Comparison of ENCODE assay signal across 11 cellular contexts in genomic region chr13:42836930-42837329, GRCh38. TPM values are rescaled to one million over a fixed set of nuclear protein-coding genes. Genes with fewer than 3 reads are reported as not detected.
DNase-seq lines count a peak whose midpoint lies in the region; ATAC-seq, FAIRE-seq and TF ChIP-seq lines count a peak whose summit lies in the region.
"Had no signal": no experiment of that assay in that cellular context is flagged by ENCODE, and none has a peak within 500 bp of the region (broad histone marks: within the 10 kb centered on the region; RNA-seq: fewer than 3 reads in every experiment).

No MANE protein-coding gene starts in this region.

- H3K9me1 ChIP-seq in endothelial cell of umbilical vein (replicated peaks; ENCODE audit: control insufficient read depth, extremely low read depth, insufficient read depth, low read length), result no peaks in the 10 kb centered on the region

- no peaks in the 10 kb centered on the region for H3K79me2 ChIP-seq in endothelial cell of umbilical vein (ENCODE audit: control insufficient read depth, insufficient read depth, low read length)

- H3K27ac Mint-ChIP-seq in osteocyte (ENCODE audit: unreplicated experiment), result peak overlapping the region; percentile 80

- H3K27me3 ChIP-seq in endothelial cell of umbilical vein (ENCODE audit: control insufficient read depth in 2 of 2, insufficient read depth in 2 of 2, low read length in 2 of 2), result no peaks in the 10 kb centered on the region

- no peak overlapping the region for H3K9ac ChIP-seq in endothelial cell of umbilical vein (replicated peaks; ENCODE audit: extremely low read depth, insufficient read depth, low read length)

- H3K36me3 Mint-ChIP-seq in osteocyte (ENCODE audit: unreplicated experiment), result no peaks in the 10 kb centered on the region

- TF ChIP-seq CTCF in endothelial cell of umbilical vein (IDR thresholded peaks at IDR 0.05; ENCODE audit: extremely low read depth in 1 of 2, insufficient read depth in 1 of 2, low read depth in 1 of 2, low read length in 2 of 2) (peak in 1 of 2 donors; percentile 2), osteocyte (IDR thresholded peaks at IDR 0.05) (peak; percentile 66)

- H3K9me3 Mint-ChIP-seq in osteocyte (ENCODE audit: unreplicated experiment), result no peaks in the 10 kb centered on the region

- no peaks in the 10 kb centered on the region for H3K36me3 ChIP-seq in endothelial cell of umbilical vein (ENCODE audit: control insufficient read depth in 2 of 2, extremely low read depth in 1 of 2, insufficient read depth in 2 of 2, low read length in 2 of 2)

- DNase-seq in EL (peak; percentile 42), NCI-H187 treated with DMSO at 0.1 percent for 48 hours (lab: John Stamatoyannopoulos, UW) (peak; percentile 51), endothelial cell of umbilical vein (ENCODE audit: low read depth, low spot score) (peak; percentile 19), osteocyte (ENCODE audit: extremely low spot score, unreplicated experiment) (no peak), NCI-H1436 treated with DMSO at 0.1 percent for 48 hours (lab: John Stamatoyannopoulos, UW) (no peak), NCI-H226 (no peak)
- DNase-seq: activated CD4-positive, alpha-beta T cell treated with anti-CD3 and anti-CD28 coated beads for 4 hours had no signal

- POLR2A ChIA-PET in endothelial cell of umbilical vein (lab: Charles Lee), result no interaction called here

- FAIRE-seq in endothelial cell of umbilical vein (lab: Jason Lieb, UNC), result no peak
- FAIRE-seq: K562 had no signal

- no peaks in the 10 kb centered on the region for H3K27me3 Mint-ChIP-seq in osteocyte (ENCODE audit: unreplicated experiment)

- ATAC-seq in GM21717 (IDR thresholded peaks at IDR 0.05; ENCODE audit: unreplicated experiment), result no peak
- ATAC-seq in HG03139 (IDR thresholded peaks at IDR 0.05; ENCODE audit: unreplicated experiment), result no peak
- ATAC-seq: K562 had no signal

- dilution Hi-C loops in endothelial cell of umbilical vein (cut with MboI; ENCODE audit: extremely low pct_ligation_motif_present, low sequenced_read_pairs), result no loop called here

- TF ChIP-seq POLR2A in endothelial cell of umbilical vein (IDR thresholded peaks at IDR 0.05; ENCODE audit: low read depth, low read length), result no peak

- intact Hi-C loops in endothelial cell of umbilical vein (cut with micrococcal nuclease), result no loop called here

- CTCF ChIA-PET in endothelial cell of umbilical vein (lab: Charles Lee), result interaction anchor here (0.7 to 1.3 kb wide), 3 partner anchors 10 to 967 kb away, joined by 3 to 4 read pairs (median 3); no protein-coding TSS in a partner anchor

- no peak overlapping the region for H3K27ac ChIP-seq in endothelial cell of umbilical vein (ENCODE audit: insufficient read depth, low read depth, low read length)
- H3K27ac ChIP-seq: epithelial cell of prostate had no signal

- no peak overlapping the region for H3K4me2 ChIP-seq in endothelial cell of umbilical vein (ENCODE audit: insufficient read depth, low read length)

- no peak overlapping the region for H3K4me3 Mint-ChIP-seq in osteocyte (ENCODE audit: unreplicated experiment)

- no peaks in the 10 kb centered on the region for H3K9me3 ChIP-seq in endothelial cell of umbilical vein (replicated peaks; ENCODE audit: control insufficient read depth, insufficient read depth, low read length)

- no peaks in the 10 kb centered on the region for H4K20me1 ChIP-seq in endothelial cell of umbilical vein (replicated peaks; ENCODE audit: control insufficient read depth, extremely low read depth, insufficient read depth, low read length)

- BruUV-seq in endothelial cell of umbilical vein (replicated peaks; lab: Mats Ljungman, UMichigan), result no TSS peak

- H2AFZ ChIP-seq in endothelial cell of umbilical vein (ENCODE audit: low read depth, low read length), result no peak overlapping the region

- no peak overlapping the region for H3K4me3 ChIP-seq in endothelial cell of umbilical vein (replicated peaks in 1 of 3; ENCODE audit: insufficient read depth in 1 of 3, low read depth in 1 of 3, low read length in 3 of 3)
- H3K4me3 ChIP-seq: K562 had no signal

- H3K4me1 ChIP-seq in endothelial cell of umbilical vein (ENCODE audit: control insufficient read depth, extremely low read depth, insufficient read depth, low read length), result no peaks in the 10 kb centered on the region

- peaks cover 27% of the 10 kb centered on the region for H3K4me1 Mint-ChIP-seq in osteocyte (ENCODE audit: unreplicated experiment)

TF ChIP-seq in endothelial cell of umbilical vein, 7 proteins besides CTCF, POLR2A, EP300 and RAD21:
- TF ChIP-seq GATA2 (IDR thresholded peaks at IDR 0.05; ENCODE audit: insufficient read depth, insufficient read length, low read depth, low read length), result no peak
- TF ChIP-seq JUN (IDR thresholded peaks at IDR 0.05; ENCODE audit: borderline replicate concordance, insufficient read depth, insufficient read length, low read depth), result no peak
- no peak for TF ChIP-seq MYC (IDR thresholded peaks at IDR 0.05; ENCODE audit: low read depth, low read length)
- TF ChIP-seq EZH2 (IDR thresholded peaks at IDR 0.05; ENCODE audit: borderline replicate concordance, low read depth, low read length, severe bottlenecking), result no peak
- TF ChIP-seq MAX (IDR thresholded peaks at IDR 0.05; ENCODE audit: insufficient read depth, insufficient read length), result no peak
- TF ChIP-seq FOS (IDR thresholded peaks at IDR 0.05; ENCODE audit: borderline replicate concordance, insufficient read depth, low read length), result no peak
- no peak for TF ChIP-seq POLR2AphosphoS5 (IDR thresholded peaks at IDR 0.05; ENCODE audit: insufficient read depth, low read depth, low read length)
TF ChIP-seq in endothelial cell of umbilical vein: peak in this region for 0.

RNA-seq across cellular contexts. Expression of gene FAM216B, which starts 55.5 kb away (rescaled TPM):
- total RNA-seq in endothelial cell of umbilical vein (not detected in 2 replicates), osteocyte (not detected in 2 replicates)
- polyA plus RNA-seq in endothelial cell of umbilical vein, result not detected in 2 replicates
- polyA plus RNA-seq in endothelial cell of umbilical vein (2011; cell fraction: cytosol; rRNA removed), result not detected in 2 replicates
- polyA plus RNA-seq in endothelial cell of umbilical vein (2011; cell fraction: nucleus; rRNA removed), result not detected in 2 replicates
- polyA plus RNA-seq in endothelial cell of umbilical vein (2012), result not detected in 2 replicates
- polyA minus RNA-seq in endothelial cell of umbilical vein, result not detected in 2 replicates
- polyA minus RNA-seq in endothelial cell of umbilical vein (2011; cell fraction: cytosol; rRNA and poly(A)+ RNA removed), result not detected
- not detected in 2 replicates for polyA minus RNA-seq in endothelial cell of umbilical vein (2011; cell fraction: nucleus; rRNA and poly(A)+ RNA removed)
- total RNA-seq: K562 had no signal
- polyA plus RNA-seq: K562 had no signal

Comparison
In these comparisons a context has a peak if more than half of its experiments do, and no peak if none do; other contexts are left out.
1. DNase-seq: peak in EL (single experiment), NCI-H187 treated with DMSO at 0.1 percent for 48 hours (single experiment) and endothelial cell of umbilical vein (single experiment); none in osteocyte (single experiment), NCI-H1436 treated with DMSO at 0.1 percent for 48 hours (single experiment) and NCI-H226 (single experiment).